1 cellular context compared by ENCODE assay signal in genomic region chr1:177983824-177984528, GRCh38.
A peak's percentile ranks its signal among the peaks of the same experiment; 100 is the strongest.
TF ChIP-seq lines count a peak whose summit lies in the region.

No MANE protein-coding gene starts in this region.

TF ChIP-seq in IMR-90, 13 proteins besides CTCF, POLR2A, EP300 and RAD21 (continued from another document):
- TF ChIP-seq CHD1 (IDR thresholded peaks at IDR 0.05; ENCODE audit: low read depth, low read length) = 0 out of 2 replicates have a peak, but pooled peaks have one; percentile 86
- peak; percentile 22; the same call in 1 of the 2 replicates for TF ChIP-seq SMC3 (IDR thresholded peaks at IDR 0.05; ENCODE audit: low read depth, low read length)
- no peak; the same call in 1 of the 2 replicates for TF ChIP-seq NFE2L2 (IDR thresholded peaks at IDR 0.05; ENCODE audit: low read depth, low read length)
- no peak for TF ChIP-seq RCOR1 (IDR thresholded peaks at IDR 0.05; ENCODE audit: insufficient replicate concordance, low read length)
- no peak for TF ChIP-seq ELK1 (IDR thresholded peaks at IDR 0.05; ENCODE audit: borderline replicate concordance, low read depth, low read length)
- no peak for TF ChIP-seq MXI1 (IDR thresholded peaks at IDR 0.05; ENCODE audit: borderline replicate concordance, low read depth, low read length)
- no peak for TF ChIP-seq RFX5 (IDR thresholded peaks at IDR 0.05; ENCODE audit: low read depth, low read length)
